22 cellular contexts compared by ENCODE assay signal in genomic region chr3:79211588-79212359, GRCh38.
"Had no signal": no experiment of that assay in that cellular context is flagged by ENCODE, and none has a peak within 500 bp of the region (broad histone marks: within the 10 kb centered on the region; RNA-seq: fewer than 3 reads in every experiment).

No MANE protein-coding gene starts in this region.

- H3K27me3 Mint-ChIP-seq: activated CD4-positive, alpha-beta T cell treated with anti-CD3 and anti-CD28 coated beads, Interleukin-2, amount 10 ng/mL, durations not matched to agents 7 days and 5 days had no signal

- H3K4me3 Mint-ChIP-seq: activated CD4-positive, alpha-beta T cell treated with anti-CD3 and anti-CD28 coated beads, Interleukin-2, amount 10 ng/mL, durations not matched to agents 7 days and 5 days; activated naive CD4-positive, alpha-beta T cell treated with anti-CD3 and anti-CD28 coated beads for 36 hours; activated T-cell treated with anti-CD3 and anti-CD28 coated beads, Interleukin-2, amount 50 U/mL, for 4 hours; endodermal cell; natural killer cell had no signal

- FAIRE-seq: urothelium cell line had no signal

- H3K9me3 ChIP-seq: body of pancreas, colonic mucosa, tibial artery had no signal

- H3K27ac Mint-ChIP-seq: activated CD4-positive, alpha-beta T cell treated with anti-CD3 and anti-CD28 coated beads, Interleukin-2, amount 10 ng/mL, durations not matched to agents 7 days and 5 days; activated naive CD4-positive, alpha-beta T cell treated with anti-CD3 and anti-CD28 coated beads for 36 hours; endodermal cell; natural killer cell had no signal

- H3K4me3 ChIP-seq: body of pancreas, colonic mucosa, tibial artery had no signal

- H3K36me3 ChIP-seq: colonic mucosa, tibial artery had no signal

- DNase-seq: activated CD4-positive, alpha-beta T cell treated with anti-CD3 and anti-CD28 coated beads, Interleukin-2, amount 10 ng/mL, durations not matched to agents 7 days and 5 days; activated CD8-positive, alpha-beta memory T cell treated with anti-CD3 and anti-CD28 coated beads, Interleukin-2, amount 50 U/mL, for 4 hours; activated naive CD4-positive, alpha-beta T cell treated with anti-CD3 and anti-CD28 coated beads for 36 hours; activated T-cell treated with anti-CD3 and anti-CD28 coated beads, Interleukin-2, amount 50 U/mL, for 4 hours; body of pancreas; caudate nucleus; colonic mucosa; endodermal cell; foreskin melanocyte; glutamatergic neuron; kidney glomerular epithelial cell; mesendoderm; natural killer cell; occipital lobe; retina; stimulated activated CD4-positive, alpha-beta T cell treated with anti-CD3 and anti-CD28 coated beads, Interleukin-2, amount 100 ng/mL, for 24 hours; stimulated activated naive CD4-positive, alpha-beta T cell treated with Interleukin-2 at 50 U/mL for 16 hours; T-helper 1 cell; T1000; tibial artery had no signal

- H3K27me3 ChIP-seq: body of pancreas, colonic mucosa, tibial artery had no signal

- H3K4me1 Mint-ChIP-seq: activated CD4-positive, alpha-beta T cell treated with anti-CD3 and anti-CD28 coated beads, Interleukin-2, amount 10 ng/mL, durations not matched to agents 7 days and 5 days; endodermal cell; natural killer cell had no signal

- H3K27ac ChIP-seq: body of pancreas, colonic mucosa, tibial artery had no signal

- H3K4me1 ChIP-seq: body of pancreas, colonic mucosa, tibial artery had no signal

- ATAC-seq: activated CD4-positive, CD25-positive, alpha-beta regulatory T cell treated with anti-CD3 and anti-CD28 coated beads, Interleukin-2, amount 50 U/mL, for 24 hours; activated T-cell treated with anti-CD3 and anti-CD28 coated beads, Interleukin-2, amount 50 U/mL, for 4 hours; body of pancreas; natural killer cell had no signal
